In genomic region chr14:103100281-103101121, GRCh38 we compare ENCODE assay signal across 17 cellular contexts. TPM values are rescaled to one million over a fixed set of nuclear protein-coding genes. Genes with fewer than 3 reads are reported as not detected.
DNase-seq lines count a peak whose midpoint lies in the region; ATAC-seq and TF ChIP-seq lines count a peak whose summit lies in the region.
"Had no signal": no experiment of that assay in that cellular context is flagged by ENCODE, and none has a peak within 500 bp of the region (broad histone marks: within the 10 kb centered on the region; RNA-seq: fewer than 3 reads in every experiment).

No MANE protein-coding gene starts in this region.

- no peaks in the 10 kb centered on the region for H3K9me2 ChIP-seq in MM.1S (replicated peaks; ENCODE audit: insufficient read depth, low read length)

- H3K27ac ChIP-seq in MM.1S (ENCODE audit: low read length), result peak overlapping the region; percentile 51; the same call in 1 of the 2 replicates

- no peak overlapping the region for H2AFZ ChIP-seq in MM.1S (ENCODE audit: low read length)

- H3K9me3 ChIP-seq in MM.1S (replicated peaks; ENCODE audit: insufficient read depth, low read length) (no peaks in the 10 kb centered on the region), MG63 (no peaks in the 10 kb centered on the region)

- H3K27me3 Mint-ChIP-seq in memory B cell (peaks cover 14% of the 10 kb centered on the region), immature natural killer cell (ENCODE audit: low read depth in 3 of 3) (peaks cover 0 to 7% (median 2%) of the 10 kb centered on the region in 3 donors)

- H3K4me3 Mint-ChIP-seq in memory B cell (peak overlapping the region; percentile 44), immature natural killer cell (no peak overlapping the region)
- H3K4me3 Mint-ChIP-seq in stimulated activated effector memory CD8-positive, alpha-beta T cell treated with anti-CD3 and anti-CD28 coated beads, Interleukin-12 subunit alpha, Interleukin-12 subunit beta, amount 100 ng/mL, for 72 hours, result no peak overlapping the region
- H3K4me3 Mint-ChIP-seq: activated naive CD8-positive, alpha-beta T cell treated with anti-CD3 and anti-CD28 coated beads, Interleukin-2, amount 50 U/mL, for 24 hours; type B pancreatic cell had no signal

- no peaks in the 10 kb centered on the region for H4K20me1 ChIP-seq in MM.1S (ENCODE audit: insufficient read depth, low read length)

- no peaks in the 10 kb centered on the region for H3K36me3 ChIP-seq in MM.1S (replicated peaks; ENCODE audit: insufficient read depth, low read length)
- H3K36me3 ChIP-seq in MG63, result no peaks in the 10 kb centered on the region

- H3K79me2 ChIP-seq in MM.1S (ENCODE audit: low read length), result no peaks in the 10 kb centered on the region

- H3K4me2 ChIP-seq in MM.1S (ENCODE audit: low read depth, low read length), result peak overlapping the region; percentile 15; the same call in 1 of the 2 replicates

- peak; percentile 61 for DNase-seq in ELF-1 (ENCODE audit: low read depth, low spot score)
- peak; percentile 65 for DNase-seq in GM20000 (ENCODE audit: low spot score)
- DNase-seq in MM.1S, result peak; percentile 12
- DNase-seq in memory B cell (ENCODE audit: low spot score in 2 of 2), result no peak
- no peak for DNase-seq in immature natural killer cell
- no peak for DNase-seq in SKM-1 treated with dmso at 0.1 percent for 144 hours (lab: John Stamatoyannopoulos, UW; ENCODE audit: unreplicated experiment)
- DNase-seq in stimulated activated effector memory CD8-positive, alpha-beta T cell treated with anti-CD3 and anti-CD28 coated beads, Interleukin-12 subunit alpha, Interleukin-12 subunit beta, amount 100 ng/mL, for 72 hours (ENCODE audit: low spot score in 2 of 2), result no peak
- DNase-seq in MG63, result no peak
- DNase-seq: activated naive CD8-positive, alpha-beta T cell treated with anti-CD3 and anti-CD28 coated beads, Interleukin-2, amount 50 U/mL, for 24 hours; DMS 273 treated with DMSO at 0.1 percent for 48 hours; effector memory CD4-positive, alpha-beta T cell; IMR-90; NCI-H1048 had no signal

- no peaks in the 10 kb centered on the region; the same call in 1 of the 2 replicates for H3F3A ChIP-seq in MM.1S (ENCODE audit: insufficient read depth, low read length)

- H3K27me3 ChIP-seq in MM.1S (replicated peaks; ENCODE audit: insufficient read depth, low read length), result peaks cover 8% of the 10 kb centered on the region; the same call in 1 of the 2 replicates
- no peaks in the 10 kb centered on the region for H3K27me3 ChIP-seq in MG63

- peaks cover 23% of the 10 kb centered on the region for H3K4me1 Mint-ChIP-seq in memory B cell
- H3K4me1 Mint-ChIP-seq in immature natural killer cell, result peaks cover 0 to 2% of the 10 kb centered on the region in 2 donors
- peaks cover 13% of the 10 kb centered on the region for H3K4me1 Mint-ChIP-seq in stimulated activated effector memory CD8-positive, alpha-beta T cell treated with anti-CD3 and anti-CD28 coated beads, Interleukin-12 subunit alpha, Interleukin-12 subunit beta, amount 100 ng/mL, for 72 hours

- TF ChIP-seq CTCF in GM20000 (IDR thresholded peaks at IDR 0.05; ENCODE audit: extremely low read depth, missing control alignments) (no peak), MM.1S (IDR thresholded peaks at IDR 0.05; ENCODE audit: low read length) (no peak)

- ATAC-seq in memory B cell (ENCODE audit: low read depth), result peak; percentile 55
- ATAC-seq in stimulated activated effector memory CD8-positive, alpha-beta T cell treated with anti-CD3 and anti-CD28 coated beads, Interleukin-12 subunit alpha, Interleukin-12 subunit beta, amount 100 ng/mL, for 72 hours, result no peak
- ATAC-seq: activated naive CD8-positive, alpha-beta T cell treated with anti-CD3 and anti-CD28 coated beads, Interleukin-2, amount 50 U/mL, for 24 hours; sciatic nerve had no signal

- H3K27ac Mint-ChIP-seq in memory B cell (no peak overlapping the region), immature natural killer cell (no peak overlapping the region)
- no peak overlapping the region for H3K27ac Mint-ChIP-seq in stimulated activated effector memory CD8-positive, alpha-beta T cell treated with anti-CD3 and anti-CD28 coated beads, Interleukin-12 subunit alpha, Interleukin-12 subunit beta, amount 100 ng/mL, for 72 hours
- H3K27ac Mint-ChIP-seq: activated naive CD8-positive, alpha-beta T cell treated with anti-CD3 and anti-CD28 coated beads, Interleukin-2, amount 50 U/mL, for 24 hours; type B pancreatic cell had no signal

- H3K9me3 Mint-ChIP-seq in memory B cell, result no peaks in the 10 kb centered on the region
- no peaks in the 10 kb centered on the region for H3K9me3 Mint-ChIP-seq in immature natural killer cell
- no peaks in the 10 kb centered on the region for H3K9me3 Mint-ChIP-seq in stimulated activated effector memory CD8-positive, alpha-beta T cell treated with anti-CD3 and anti-CD28 coated beads, Interleukin-12 subunit alpha, Interleukin-12 subunit beta, amount 100 ng/mL, for 72 hours
- H3K9me3 Mint-ChIP-seq: activated naive CD8-positive, alpha-beta T cell treated with anti-CD3 and anti-CD28 coated beads, Interleukin-2, amount 50 U/mL, for 24 hours; type B pancreatic cell had no signal

- H3K9ac ChIP-seq in MM.1S (ENCODE audit: low read length), result no peak overlapping the region

- H3K4me3 ChIP-seq in MM.1S (ENCODE audit: low read length) (no peak overlapping the region), MG63 (no peak overlapping the region)

- 0 out of 2 replicates have a peak, but pooled peaks cover 5% of the 10 kb centered on the region for H3K4me1 ChIP-seq in MM.1S (ENCODE audit: low read length)

- no peaks in the 10 kb centered on the region for H3K36me3 Mint-ChIP-seq in memory B cell
- no peaks in the 10 kb centered on the region for H3K36me3 Mint-ChIP-seq in immature natural killer cell
- H3K36me3 Mint-ChIP-seq in stimulated activated effector memory CD8-positive, alpha-beta T cell treated with anti-CD3 and anti-CD28 coated beads, Interleukin-12 subunit alpha, Interleukin-12 subunit beta, amount 100 ng/mL, for 72 hours, result no peaks in the 10 kb centered on the region
- H3K36me3 Mint-ChIP-seq: type B pancreatic cell had no signal

RNA-seq across cellular contexts. Expression of gene EXOC3L4, which starts 6.0 kb away (rescaled TPM):
- polyA plus RNA-seq in immature natural killer cell, result not detected
- total RNA-seq in MG63 (2014; rRNA removed; shearing (Covaris generic); ENCODE audit: low replicate concordance), result 0.17 TPM in 1 of 2 replicates, not detected in the other
- total RNA-seq: IMR-90, lung microvascular endothelial cell had no signal
- polyA plus RNA-seq: IMR-90, neural cell had no signal

RNA-seq across cellular contexts. Expression of gene LBHD2, which starts 16.5 kb away (rescaled TPM):
- not detected for polyA plus RNA-seq in immature natural killer cell
- not detected in 2 replicates for total RNA-seq in MG63 (2014; rRNA removed; shearing (Covaris generic); ENCODE audit: low replicate concordance)
- total RNA-seq: IMR-90, lung microvascular endothelial cell, sciatic nerve had no signal
- polyA plus RNA-seq: IMR-90, neural cell had no signal

RNA-seq across cellular contexts. Expression of gene TNFAIP2, which starts 22.8 kb away (rescaled TPM):
- 1 to 10 TPM in 1 of 3 donors, under 1 TPM in 2; 0.20 to 1.4 (median 0.91) TPM for polyA plus RNA-seq in immature natural killer cell
- total RNA-seq in MG63 (2014; rRNA removed; shearing (Covaris generic); ENCODE audit: low replicate concordance), result 86.5 and 90.4 TPM in 2 replicates

RNA-seq across cellular contexts. Expression of gene CDC42BPB, which starts 43.2 kb away (rescaled TPM):
- not detected for polyA plus RNA-seq in immature natural killer cell
- total RNA-seq in MG63 (2014; rRNA removed; shearing (Covaris generic); ENCODE audit: low replicate concordance), result 8.3 and 11.7 TPM in 2 replicates

Comparison
In these comparisons a context has a peak if more than half of its experiments do, and no peak if none do; other contexts are left out.
1. DNase-seq: peak in ELF-1 (single experiment), GM20000 (single experiment) and MM.1S (single experiment); none in memory B cell (0 of 2), immature natural killer cell (0 of 3), SKM-1 treated with dmso at 0.1 percent for 144 hours (single experiment), stimulated activated effector memory CD8-positive, alpha-beta T cell treated with anti-CD3 and anti-CD28 coated beads, Interleukin-12 subunit alpha, Interleukin-12 subunit beta, amount 100 ng/mL, for 72 hours (0 of 2) and MG63 (single experiment).